In genomic region chr11:65225284-65226102, GRCh38 we compare ENCODE assay signal across 9 cellular contexts. TPM values are rescaled to one million over a fixed set of nuclear protein-coding genes. Genes with fewer than 3 reads are reported as not detected.
DNase-seq lines count a peak whose midpoint lies in the region; ATAC-seq lines count a peak whose summit lies in the region.
"Had no signal": no experiment of that assay in that cellular context is flagged by ENCODE, and none has a peak within 500 bp of the region (broad histone marks: within the 10 kb centered on the region; RNA-seq: fewer than 3 reads in every experiment).

No MANE protein-coding gene starts in this region.

- peaks cover 5% of the 10 kb centered on the region; the same call in 1 of the 2 replicates for H3K36me3 ChIP-seq in HUES64 (ENCODE audit: insufficient read depth, low read length)

- peaks cover 9% of the 10 kb centered on the region; the same call in 1 of the 2 replicates for H3K4me1 ChIP-seq in HUES64 (ENCODE audit: insufficient read depth, low read length)

- ATAC-seq in HG03469 (IDR thresholded peaks at IDR 0.05; ENCODE audit: unreplicated experiment), result no peak

- 5% methylated on average over 41 of the region's 42 CpGs for WGBS in HUES64

- peak overlapping the region; percentile 74 for H3K9ac ChIP-seq in HUES64 (ENCODE audit: low read depth, low read length)

- peak overlapping the region; percentile 53; the same call in 1 of the 2 replicates for H3K27ac ChIP-seq in HUES64 (ENCODE audit: low read depth, low read length)

- H3K9me3 ChIP-seq in HUES64 (ENCODE audit: insufficient read depth, low read depth, low read length), result peaks cover 3% of the 10 kb centered on the region; the same call in 1 of the 2 replicates

- DNase-seq in CD1c-positive myeloid dendritic cell (ENCODE audit: extremely low spot score), result peak; percentile 45
- peak; percentile 62 for DNase-seq in activated CD4-positive, alpha-beta T cell treated with anti-CD3 and anti-CD28 coated beads, Interleukin-2, amount 50 U/mL, for 1 hour
- peak; percentile 44 for DNase-seq in effector CD4-positive, alpha-beta T cell
- DNase-seq in lung microvascular endothelial cell (ENCODE audit: low read depth in 2 of 2), result peak; percentile 67 to 80
- DNase-seq in stimulated activated CD4-positive, alpha-beta T cell treated with anti-CD3 and anti-CD28 coated beads, TNF-alpha, amount 100 ng/mL, for 4 hours (ENCODE audit: low read depth in 3 of 3), result peak in 2 of 3 experiments; percentile 30 to 40
- DNase-seq in NCI-H146 (lab: John Stamatoyannopoulos, UW), result no peak

- peak overlapping the region; percentile 59 for H3K4me3 ChIP-seq in HUES64 (ENCODE audit: low read length)

- no peaks in the 10 kb centered on the region for H3K27me3 ChIP-seq in HUES64 (ENCODE audit: insufficient read depth, low read length)

RNA-seq across cellular contexts. Expression of gene POLA2, which starts 36.3 kb away (rescaled TPM):
- polyA plus RNA-seq in HUES64 (2013, experiment 1 of 2), result 33.3 TPM
- 34.2 TPM for polyA plus RNA-seq in HUES64 (2013, experiment 2 of 2)
- total RNA-seq in lung microvascular endothelial cell, result 1.8 and 3.5 TPM in 2 replicates

RNA-seq across cellular contexts. Expression of gene CAPN1, which starts 43.8 kb away (rescaled TPM):
- 82.8 TPM for polyA plus RNA-seq in HUES64 (2013, experiment 1 of 2)
- polyA plus RNA-seq in HUES64 (2013, experiment 2 of 2), result 78.6 TPM
- 60.9 and 80.2 TPM in 2 replicates for total RNA-seq in lung microvascular endothelial cell

RNA-seq across cellular contexts. Expression of gene SPDYC, which starts 55.5 kb away (rescaled TPM):
- polyA plus RNA-seq in HUES64 (2013, experiment 1 of 2), result not detected
- polyA plus RNA-seq in HUES64 (2013, experiment 2 of 2), result not detected
- not detected in 2 replicates for total RNA-seq in lung microvascular endothelial cell
- total RNA-seq: HT1080 had no signal
